11 cellular contexts compared by ENCODE assay signal in genomic region chr10:75035975-75036708, GRCh38.
DNase-seq lines count a peak whose midpoint lies in the region; ATAC-seq, FAIRE-seq and TF ChIP-seq lines count a peak whose summit lies in the region.
"Had no signal": no experiment of that assay in that cellular context is flagged by ENCODE, and none has a peak within 500 bp of the region (broad histone marks: within the 10 kb centered on the region; RNA-seq: fewer than 3 reads in every experiment).

No MANE protein-coding gene starts in this region.

- H3K4me3 Mint-ChIP-seq in CD14-positive monocyte: no peak overlapping the region
- H3K4me3 Mint-ChIP-seq: T-helper 1 cell treated with Interleukin-12 subunit alpha and Interleukin-12 subunit beta and Interleukin-4 antibody, amounts not matched to agents 30 μg/mL and 1 μg/mL, for 36 hours had no signal

- peaks cover 0 to 3% (median 1%) of the 10 kb centered on the region in 3 donors for H3K27me3 Mint-ChIP-seq in CD14-positive monocyte (ENCODE audit: low read depth in 3 of 3)
- H3K27me3 Mint-ChIP-seq: naive B cell had no signal

- POLR2A ChIA-PET in A549 (lab: Yijun Ruan, JAX): no interaction called here

- CTCF ChIA-PET in A549 (lab: Yijun Ruan, JAX): no interaction called here

- DNase-seq in A549 (ENCODE audit: low read depth in 1 of 2, low spot score in 1 of 2) (no peak), LHCN-M2 (ENCODE audit: low read depth) (peak; percentile 46), epithelial cell of esophagus (ENCODE audit: low read depth) (peak; percentile 58), DMS114 treated with DMSO at 0.1 percent for 48 hours (lab: John Stamatoyannopoulos, UW; ENCODE audit: unreplicated experiment) (no peak), CD14-positive monocyte (ENCODE audit: low spot score) (no peak)
- DNase-seq: naive B cell had no signal

- FAIRE-seq in A549 (lab: Jason Lieb, UNC): no peak

- H3K4me3 ChIP-seq in A549 (no peak overlapping the region), epithelial cell of esophagus (ENCODE audit: low read length) (no peak overlapping the region)
- H3K4me3 ChIP-seq: adrenal gland had no signal

- H3K9me3 ChIP-seq in A549: no peaks in the 10 kb centered on the region
- H3K9me3 ChIP-seq: adrenal gland had no signal

- WGBS in A549 (ENCODE audit: missing lambda C conversion rate): 76% methylated on average over 10 of the region's 10 CpGs

- peaks cover 9% of the 10 kb centered on the region for H3K4me1 Mint-ChIP-seq in CD14-positive monocyte

- H3K36me3 Mint-ChIP-seq in CD14-positive monocyte: peaks cover 0 to 2% of the 10 kb centered on the region in 2 donors
- H3K36me3 Mint-ChIP-seq: naive B cell had no signal

- H3K27ac Mint-ChIP-seq in CD14-positive monocyte: peak overlapping the region in 1 of 7 donors; percentile 20
- H3K27ac Mint-ChIP-seq: T-helper 1 cell treated with Interleukin-12 subunit alpha and Interleukin-12 subunit beta and Interleukin-4 antibody, amounts not matched to agents 30 μg/mL and 1 μg/mL, for 36 hours had no signal

- TF ChIP-seq RAD21 in A549 (conservative IDR thresholded peaks at IDR 0.05 in 1 of 2, IDR thresholded peaks at IDR 0.05 in 1 of 2): no peak

- no peak for TF ChIP-seq EP300 in A549 (IDR thresholded peaks at IDR 0.05)

- no peak for TF ChIP-seq POLR2A in A549 (IDR thresholded peaks at IDR 0.05; ENCODE audit: low read length)

- H3K4me1 ChIP-seq in A549: no peaks in the 10 kb centered on the region

- TF ChIP-seq CTCF in A549 (IDR thresholded peaks at IDR 0.05): no peak
- no peak for TF ChIP-seq CTCF in epithelial cell of esophagus (IDR thresholded peaks at IDR 0.05; ENCODE audit: insufficient read depth, low read depth, low read length, missing control alignments)
- TF ChIP-seq CTCF in CD14-positive monocyte (IDR thresholded peaks at IDR 0.05): no peak

- no peak overlapping the region for H3K4me2 ChIP-seq in A549

- H3K9me3 Mint-ChIP-seq in CD14-positive monocyte: no peaks in the 10 kb centered on the region
- H3K9me3 Mint-ChIP-seq: naive B cell; T-helper 1 cell treated with Interleukin-12 subunit alpha and Interleukin-12 subunit beta and Interleukin-4 antibody, amounts not matched to agents 30 μg/mL and 1 μg/mL, for 36 hours had no signal

- ATAC-seq in A549 (peak; percentile 32 to 55; a peak in 4 of 6 replicates), GM18498 (IDR thresholded peaks at IDR 0.05; ENCODE audit: unreplicated experiment) (peak; percentile 37), HG03378 (IDR thresholded peaks at IDR 0.05; ENCODE audit: unreplicated experiment) (no peak), HG03469 (IDR thresholded peaks at IDR 0.05; ENCODE audit: unreplicated experiment) (no peak)

- no peak overlapping the region for H3K27ac ChIP-seq in A549
- H3K27ac ChIP-seq: adrenal gland had no signal

- intact Hi-C loops in CD14-positive monocyte (cut with micrococcal nuclease): no loop called here

TF ChIP-seq in A549, 52 proteins besides CTCF, POLR2A, EP300 and RAD21:
- TF ChIP-seq MAZ (IDR thresholded peaks at IDR 0.05; ENCODE audit: borderline replicate concordance, low read depth, low read length) (no peak), HOXB5 (CRISPR knock-in tag; IDR thresholded peaks at IDR 0.05) (no peak), PBX3 (IDR thresholded peaks at IDR 0.05) (no peak), HDAC2 (IDR thresholded peaks at IDR 0.05) (no peak)
TF ChIP-seq in A549: peak in this region for 0.

Comparison
In these comparisons a context has a peak if more than half of its experiments do, and no peak if none do; other contexts are left out.
1. ATAC-seq: peak in A549 (2 of 2) and GM18498 (single experiment); none in HG03378 (single experiment) and HG03469 (single experiment).
2. DNase-seq: peak in LHCN-M2 (single experiment) and epithelial cell of esophagus (single experiment); none in A549 (0 of 2), DMS114 treated with DMSO at 0.1 percent for 48 hours (single experiment) and CD14-positive monocyte (single experiment).